In the genomic region with DNA sequence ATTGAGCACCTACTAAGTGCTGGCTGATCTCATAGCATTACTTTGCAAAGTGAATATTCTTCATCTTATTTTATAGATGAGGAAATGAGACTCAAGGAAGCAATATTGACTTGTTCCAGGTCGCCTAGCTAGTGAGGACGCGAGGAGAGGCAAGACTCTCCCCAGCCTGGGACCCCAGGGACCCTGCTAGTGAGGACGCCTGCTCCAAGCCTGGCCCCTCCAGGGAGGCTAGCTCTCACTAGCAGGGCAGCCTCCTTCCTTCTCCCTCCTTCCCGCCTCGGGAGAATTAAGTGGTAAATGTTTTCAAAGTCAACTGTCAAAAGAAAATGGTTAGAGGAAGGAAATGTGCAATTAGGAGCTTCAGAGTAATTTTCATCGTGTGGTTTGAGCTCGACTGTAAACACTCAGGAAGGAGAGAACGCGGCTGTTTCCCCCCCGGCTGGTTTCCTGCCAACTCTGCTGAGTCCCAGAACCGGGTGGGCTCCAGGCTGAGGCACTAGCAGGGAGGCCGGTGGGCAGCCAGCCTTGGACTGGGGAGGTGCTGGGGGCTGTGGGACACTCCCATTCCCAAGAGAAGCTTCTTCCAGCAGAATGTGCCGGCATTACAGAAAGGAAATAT, we compare ENCODE assay signal across 8 cellular contexts. TPM values are rescaled to one million over a fixed set of nuclear protein-coding genes. Genes with fewer than 3 reads are reported as not detected.
DNase-seq lines count a peak whose midpoint lies in the region; ATAC-seq and TF ChIP-seq lines count a peak whose summit lies in the region.

No MANE protein-coding gene starts in this region.

- H3K36me3 ChIP-seq in aorta (ENCODE audit: control insufficient read depth in 1 of 2, insufficient read depth in 2 of 2, low read length in 1 of 2), result no peaks in the 10 kb centered on the region

- peaks cover 19% of the 10 kb centered on the region for H3K4me1 Mint-ChIP-seq in activated CD8-positive, alpha-beta memory T cell treated with anti-CD3 and anti-CD28 coated beads, Interleukin-2, amount 10 ng/mL, durations not matched to agents 7 days and 5 days
- peaks cover 18 to 38% (median 29%) of the 10 kb centered on the region in 3 donors for H3K4me1 Mint-ChIP-seq in naive B cell

- H3K27me3 ChIP-seq in aorta (ENCODE audit: control insufficient read depth in 1 of 2, insufficient read depth in 2 of 2, low read length in 1 of 2), result no peaks in the 10 kb centered on the region

- TF ChIP-seq POLR2A in NB4 (IDR thresholded peaks at IDR 0.05; ENCODE audit: extremely low read depth, insufficient read length), result no peak

- no peaks in the 10 kb centered on the region for H3K36me3 Mint-ChIP-seq in activated CD8-positive, alpha-beta memory T cell treated with anti-CD3 and anti-CD28 coated beads, Interleukin-2, amount 10 ng/mL, durations not matched to agents 7 days and 5 days
- no peaks in the 10 kb centered on the region for H3K36me3 Mint-ChIP-seq in naive B cell

- no peak overlapping the region for H3K4me3 Mint-ChIP-seq in activated CD8-positive, alpha-beta memory T cell treated with anti-CD3 and anti-CD28 coated beads, Interleukin-2, amount 10 ng/mL, durations not matched to agents 7 days and 5 days
- H3K4me3 Mint-ChIP-seq in naive B cell, result peak overlapping the region; percentile 29 to 88 (median 76)

- peak overlapping the region; percentile 85 for H3K27ac Mint-ChIP-seq in activated CD8-positive, alpha-beta memory T cell treated with anti-CD3 and anti-CD28 coated beads, Interleukin-2, amount 10 ng/mL, durations not matched to agents 7 days and 5 days
- peak overlapping the region; percentile 16 to 96 (median 84) for H3K27ac Mint-ChIP-seq in naive B cell

- CTCF ChIA-PET in activated CD8-positive, alpha-beta memory T cell treated with anti-CD3 and anti-CD28 coated beads, Interleukin-2, amount 10 ng/mL, durations not matched to agents 7 days and 5 days (lab: Charles Lee), result interaction anchor here (0.9 to 2.8 kb wide), 3 partner anchors 13 to 33 kb away, joined by 3 to 24 read pairs (median 4); no protein-coding TSS in a partner anchor

- H3K9me3 ChIP-seq in aorta (ENCODE audit: control insufficient read depth, low read length), result no peaks in the 10 kb centered on the region

- H3K4me1 ChIP-seq in aorta (ENCODE audit: control insufficient read depth in 1 of 2, insufficient read depth in 2 of 2, low read length in 2 of 2), result no peaks in the 10 kb centered on the region

- intact Hi-C loops in aorta (cut with DNase I), result no loop called here

- ATAC-seq in activated CD8-positive, alpha-beta memory T cell treated with anti-CD3 and anti-CD28 coated beads, Interleukin-2, amount 10 ng/mL, durations not matched to agents 7 days and 5 days, result peak; percentile 56
- ATAC-seq in naive B cell (ENCODE audit: low read depth in 2 of 2), result peak; percentile 50 to 61
- no peak for ATAC-seq in GM19351 (IDR thresholded peaks at IDR 0.05; ENCODE audit: unreplicated experiment)
- ATAC-seq in aorta (ENCODE audit: low FRiP score), result no peak

- no peak overlapping the region for H3K27ac ChIP-seq in aorta (ENCODE audit: low read depth in 1 of 2, low read length in 2 of 2)

- no peaks in the 10 kb centered on the region for H3K9me3 Mint-ChIP-seq in activated CD8-positive, alpha-beta memory T cell treated with anti-CD3 and anti-CD28 coated beads, Interleukin-2, amount 10 ng/mL, durations not matched to agents 7 days and 5 days (ENCODE audit: low read depth)
- peaks cover 0 to 4% (median 0%) of the 10 kb centered on the region in 7 donors for H3K9me3 Mint-ChIP-seq in naive B cell

- WGBS in aorta, 2 donors, result 74 to 80% methylated on average over 14 of the region's 14 CpGs

- H3K27me3 Mint-ChIP-seq in activated CD8-positive, alpha-beta memory T cell treated with anti-CD3 and anti-CD28 coated beads, Interleukin-2, amount 10 ng/mL, durations not matched to agents 7 days and 5 days, result no peaks in the 10 kb centered on the region
- no peaks in the 10 kb centered on the region for H3K27me3 Mint-ChIP-seq in naive B cell

- DNase-seq in Daoy (ENCODE audit: low read depth), result peak; percentile 70
- DNase-seq in NB4 (ENCODE audit: low read depth), result peak; percentile 92
- DNase-seq in activated CD8-positive, alpha-beta memory T cell treated with anti-CD3 and anti-CD28 coated beads, Interleukin-2, amount 10 ng/mL, durations not matched to agents 7 days and 5 days, result peak; percentile 60
- no peak for DNase-seq in naive B cell
- no peak for DNase-seq in NCI-H526 (lab: John Stamatoyannopoulos, UW)
- DNase-seq in Ammon's horn (ENCODE audit: low spot score), result no peak
- DNase-seq in aorta, result no peak

- TF ChIP-seq CTCF in NB4 (IDR thresholded peaks at IDR 0.05; ENCODE audit: low read depth, low read length), result no peak

- H3K4me3 ChIP-seq in NB4 (ENCODE audit: low read depth, low read length) (no peak overlapping the region), aorta (ENCODE audit: low read length in 2 of 2) (no peak overlapping the region)

RNA-seq across cellular contexts. Expression of a gene that starts 17.9 kb away (rescaled TPM):
- 5.6 and 13.6 TPM in 2 replicates for total RNA-seq in Daoy (2014; rRNA removed; shearing (Covaris generic))
- total RNA-seq in activated CD8-positive, alpha-beta memory T cell treated with anti-CD3 and anti-CD28 coated beads, Interleukin-2, amount 10 ng/mL, durations not matched to agents 7 days and 5 days, result not detected
- under 1 TPM in 1 of 6 donors, not detected in 5; 0.25 TPM for polyA plus RNA-seq in naive B cell (ENCODE audit: low read depth in 6 of 6)
- total RNA-seq in aorta, result under 1 TPM in 1 of 2 donors, not detected in 1; 0.52 TPM
- polyA plus RNA-seq in aorta, result not detected

Comparison
In these comparisons a context has a peak if more than half of its experiments do, and no peak if none do; other contexts are left out.
1. DNase-seq: peak in Daoy (single experiment), NB4 (single experiment) and activated CD8-positive, alpha-beta memory T cell treated with anti-CD3 and anti-CD28 coated beads, Interleukin-2, amount 10 ng/mL, durations not matched to agents 7 days and 5 days (single experiment); none in naive B cell (single experiment), NCI-H526 (0 of 2), Ammon's horn (single experiment) and aorta (0 of 2).
2. ATAC-seq: peak in activated CD8-positive, alpha-beta memory T cell treated with anti-CD3 and anti-CD28 coated beads, Interleukin-2, amount 10 ng/mL, durations not matched to agents 7 days and 5 days (single experiment) and naive B cell (2 of 2); none in GM19351 (single experiment) and aorta (single experiment).